23 cellular contexts compared by ENCODE assay signal in the genomic region with DNA sequence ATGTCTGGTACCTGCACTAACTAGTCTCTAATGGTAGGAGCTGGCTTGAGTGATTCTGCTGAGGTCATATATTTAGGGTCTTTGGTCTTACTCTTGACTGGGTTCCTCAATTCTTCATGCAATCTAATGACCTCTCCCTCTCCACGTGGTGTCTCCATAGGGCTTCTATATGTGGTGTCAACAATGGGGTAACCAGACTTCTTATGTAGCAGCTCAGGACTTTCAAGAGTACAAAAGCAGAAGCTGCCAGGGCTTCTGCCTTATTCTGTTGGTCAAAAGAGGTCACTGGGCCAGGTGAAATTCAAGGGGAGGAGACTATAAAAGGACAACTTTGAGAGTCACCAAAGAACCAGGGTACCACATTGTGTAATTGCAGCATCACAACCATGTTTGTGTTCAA. TPM values are rescaled to one million over a fixed set of nuclear protein-coding genes. Genes with fewer than 3 reads are reported as not detected.
DNase-seq lines count a peak whose midpoint lies in the region; ATAC-seq, FAIRE-seq and TF ChIP-seq lines count a peak whose summit lies in the region.
"Had no signal": no experiment of that assay in that cellular context is flagged by ENCODE, and none has a peak within 500 bp of the region (broad histone marks: within the 10 kb centered on the region; RNA-seq: fewer than 3 reads in every experiment).

No MANE protein-coding gene starts in this region.

- TF ChIP-seq CTCF in NB4 (IDR thresholded peaks at IDR 0.05; ENCODE audit: low read depth, low read length) = no peak
- TF ChIP-seq CTCF in GM12878 (IDR thresholded peaks at IDR 0.05 in 2 of 3, conservative IDR thresholded peaks at IDR 0.05 in 1 of 3; ENCODE audit: control insufficient read depth in 2 of 3, extremely low read depth in 1 of 3, insufficient read depth in 1 of 3, low read depth in 3 of 3, low read length in 3 of 3) = no peak
- TF ChIP-seq CTCF in CD4-positive, alpha-beta T cell (IDR thresholded peaks at IDR 0.05) = no peak

- RAD21 ChIA-PET in GM12878 (lab: Charles Lee; ENCODE audit: unreplicated experiment) = no interaction called here

- no peak overlapping the region for H2AFZ ChIP-seq in GM12878 (ENCODE audit: control insufficient read depth, low read depth, low read length)
- H2AFZ ChIP-seq: PC-9 had no signal

- no peak overlapping the region for H3K4me3 Mint-ChIP-seq in CD4-positive, alpha-beta T cell
- H3K4me3 Mint-ChIP-seq: CD14-positive monocyte, T-helper 17 cell had no signal

- in situ Hi-C loops in GM12878 (cut with MboI) = no loop called here

- H3K27me3 ChIP-seq in GM12878 (replicated peaks in 1 of 2; ENCODE audit: control insufficient read depth in 2 of 2, insufficient read depth in 2 of 2, low read length in 1 of 2) = no peaks in the 10 kb centered on the region
- no peaks in the 10 kb centered on the region for H3K27me3 ChIP-seq in CD4-positive, alpha-beta T cell (ENCODE audit: control insufficient read depth, insufficient read depth, low read length)

- no peak overlapping the region for H3K4me2 ChIP-seq in GM12878 (ENCODE audit: control insufficient read depth, insufficient read depth)
- H3K4me2 ChIP-seq: PC-9 had no signal

- CTCF ChIA-PET in GM12878 (lab: Yijun Ruan, JAX) = interaction anchor here (1.0 kb wide), 1 partner anchor 677 kb away, joined by 3 read pairs; no protein-coding TSS in a partner anchor
- CTCF ChIA-PET in CD4-positive, alpha-beta T cell (lab: Charles Lee) = no interaction called here

- H3K36me3 Mint-ChIP-seq in CD4-positive, alpha-beta T cell (ENCODE audit: low read depth) = no peaks in the 10 kb centered on the region
- H3K36me3 Mint-ChIP-seq: CD14-positive monocyte had no signal

- H3K27me3 Mint-ChIP-seq in CD4-positive, alpha-beta T cell = peaks cover 18% of the 10 kb centered on the region

- intact Hi-C loops in GM12878 (cut with micrococcal nuclease; ENCODE audit: unreplicated experiment) (no loop called here), Right ventricle myocardium superior (cut with DNase I) (no loop called here)
- intact Hi-C loops in CD4-positive, alpha-beta T cell (cut with DNase I, micrococcal nuclease) = no loop called here

- H3K27ac Mint-ChIP-seq in CD4-positive, alpha-beta T cell = no peak overlapping the region
- H3K27ac Mint-ChIP-seq: CD14-positive monocyte, T-helper 17 cell had no signal

- H3K4me3 ChIP-seq in NB4 (ENCODE audit: low read depth, low read length) (no peak overlapping the region), GM12878 (no peak overlapping the region)
- H3K4me3 ChIP-seq: PC-9 had no signal

- H3K4me1 ChIP-seq in GM12878 (ENCODE audit: control insufficient read depth, insufficient read depth, low read length) = no peaks in the 10 kb centered on the region
- H3K4me1 ChIP-seq: BE2C had no signal

- H3K9me3 Mint-ChIP-seq in CD4-positive, alpha-beta T cell = peaks cover 3% of the 10 kb centered on the region

- 0% methylated on average over 1 of the region's 1 CpG for WGBS in GM12878 (ENCODE audit: insufficient coverage, insufficient replicate concordance, low lambda C conversion rate, missing lambda C conversion rate)

- H3K9ac ChIP-seq in GM12878 (ENCODE audit: control insufficient read depth, insufficient read depth, low read length) = no peak overlapping the region

- BruUV-seq in GM12878 (replicated peaks; lab: Mats Ljungman, UMichigan) = no TSS peak

- H3K4me1 Mint-ChIP-seq in CD4-positive, alpha-beta T cell (ENCODE audit: low read depth) = no peaks in the 10 kb centered on the region
- H3K4me1 Mint-ChIP-seq: CD14-positive monocyte, T-helper 17 cell had no signal

- H3K36me3 ChIP-seq in GM12878 (ENCODE audit: control insufficient read depth in 2 of 2, insufficient read depth in 2 of 2, low read length in 1 of 2) = no peaks in the 10 kb centered on the region
- H3K36me3 ChIP-seq: BE2C had no signal

- FAIRE-seq in GM12878 (lab: Jason Lieb, UNC) = no peak

- TF ChIP-seq POLR2A in NB4 (IDR thresholded peaks at IDR 0.05; ENCODE audit: extremely low read depth, insufficient read length) (no peak), GM12878 (IDR thresholded peaks at IDR 0.05; ENCODE audit: low read depth, low read length) (no peak)

- no peaks in the 10 kb centered on the region for H3K79me2 ChIP-seq in GM12878 (ENCODE audit: control insufficient read depth, insufficient read depth, low read length)

- DNase-seq in NOMO-1 treated with DMSO at 0.1 percent for 48 hours (lab: John Stamatoyannopoulos, UW; ENCODE audit: unreplicated experiment) (peak; percentile 50), NOMO-1 treated with dmso at 0.1 percent for 144 hours (lab: John Stamatoyannopoulos, UW; ENCODE audit: unreplicated experiment) (no peak), NB4 (ENCODE audit: low read depth) (peak; percentile 23), GM12878 (ENCODE audit: low read depth, low spot score) (no peak), Right ventricle myocardium superior (no peak), middle frontal gyrus (ENCODE audit: extremely low spot score, low spot score) (no peak)
- DNase-seq in CD4-positive, alpha-beta T cell = no peak
- DNase-seq: 8988T, ACHN, BE2C, Calu3, DMS53, NCI-H1048, NCI-H1417, NCI-H1694, NCI-H2029 treated with DMSO at 0.1 percent for 48 hours, NCI-H526 treated with DMSO at 0.1 percent for 48 hours, PC-9, T-helper 17 cell had no signal

- POLR2A ChIA-PET in GM12878 (lab: Charles Lee) = no interaction called here
- POLR2A ChIA-PET in CD4-positive, alpha-beta T cell (lab: Charles Lee) = no interaction called here

- TF ChIP-seq EP300 in GM12878 (IDR thresholded peaks at IDR 0.05; ENCODE audit: borderline replicate concordance in 1 of 2, control insufficient read depth in 1 of 2, low read depth in 2 of 2, low read length in 2 of 2) = no peak

- H4K20me1 ChIP-seq in GM12878 (ENCODE audit: control insufficient read depth, insufficient read depth) = no peaks in the 10 kb centered on the region

- TF ChIP-seq RAD21 in GM12878 (IDR thresholded peaks at IDR 0.05; ENCODE audit: insufficient read depth, low read depth, low read length) = 0 out of 2 replicates have a peak, but pooled peaks have one; percentile 10

- no peak overlapping the region for H3K27ac ChIP-seq in GM12878 (ENCODE audit: control insufficient read depth, insufficient read depth)
- H3K27ac ChIP-seq in CD4-positive, alpha-beta T cell (ENCODE audit: low read depth, low read length) = no peak overlapping the region
- H3K27ac ChIP-seq: PC-9 had no signal

- no peaks in the 10 kb centered on the region for H3K9me3 ChIP-seq in GM12878 (replicated peaks; ENCODE audit: control insufficient read depth, insufficient read depth, low read length)
- H3K9me3 ChIP-seq in CD4-positive, alpha-beta T cell (ENCODE audit: control insufficient read depth, low read length) = peaks cover 3% of the 10 kb centered on the region
- H3K9me3 ChIP-seq: BE2C had no signal

- ATAC-seq in HG03095 (IDR thresholded peaks at IDR 0.05; ENCODE audit: unreplicated experiment) = peak; percentile 62
- ATAC-seq in GM12878 = no peak; the same call in 2 of the 3 replicates
- no peak for ATAC-seq in Right ventricle myocardium superior (ENCODE audit: poor library complexity)
- no peak for ATAC-seq in CD4-positive, alpha-beta T cell (ENCODE audit: poor library complexity)
- ATAC-seq: HCT116, Right ventricle myocardium inferior, T-helper 17 cell had no signal

- SMC1A ChIA-PET in GM12878 (lab: Charles Lee; ENCODE audit: uncharacterized antibody, unreplicated experiment) = no interaction called here

TF ChIP-seq in GM12878, 131 proteins besides CTCF, POLR2A, EP300 and RAD21 (continues in another document):
- TF ChIP-seq MYC (IDR thresholded peaks at IDR 0.05; ENCODE audit: insufficient read depth, insufficient read length, insufficient replicate concordance, low read length, severe bottlenecking) (no peak), NR2C2 (IDR thresholded peaks at IDR 0.05; ENCODE audit: borderline replicate concordance, control insufficient read depth, insufficient read length, low read depth) (no peak), RBBP5 (conservative IDR thresholded peaks at IDR 0.05) (no peak)
- TF ChIP-seq, protein P1, sequence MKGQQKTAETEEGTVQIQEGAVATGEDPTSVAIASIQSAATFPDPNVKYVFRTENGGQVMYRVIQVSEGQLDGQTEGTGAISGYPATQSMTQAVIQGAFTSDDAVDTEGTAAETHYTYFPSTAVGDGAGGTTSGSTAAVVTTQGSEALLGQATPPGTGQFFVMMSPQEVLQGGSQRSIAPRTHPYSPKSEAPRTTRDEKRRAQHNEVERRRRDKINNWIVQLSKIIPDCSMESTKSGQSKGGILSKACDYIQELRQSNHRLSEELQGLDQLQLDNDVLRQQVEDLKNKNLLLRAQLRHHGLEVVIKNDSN (IDR thresholded peaks at IDR 0.05; ENCODE audit: borderline replicate concordance, extremely low read length, insufficient read depth, low read depth, low read length) = no peak

RNA-seq across cellular contexts. Expression of a gene that starts 54.3 kb away (rescaled TPM):
- 35.9 and 37.6 TPM in 2 replicates for total RNA-seq in GM12878 (2013; cell fraction: nucleolus; rRNA removed)
- total RNA-seq in GM12878 (2014; rRNA removed) (18.2 and 19.8 TPM in 2 replicates), GM12878 (2014; rRNA removed; fragmentation: Illumina TruSeq; extraction: Trizol) (26.8 and 28.4 TPM in 2 replicates), GM12878 (2021) (42.6 and 45.5 TPM in 2 replicates), Right ventricle myocardium superior (13.3 TPM)
- polyA plus RNA-seq in GM12878 (2011; ENCODE audit: low read depth) = 21.4 TPM
- polyA plus RNA-seq in GM12878 (2011; rRNA removed) (24.4 and 39.5 TPM in 2 replicates), GM12878 (2014; fragmentation: Illumina TruSeq; extraction: Trizol) (46.5 and 59.6 TPM in 2 replicates), GM12878 (2014; fragmentation: Nextera tagmentation; extraction: Ambion mirVana) (10 to 100 TPM; 16.7 to 22.0 TPM), GM12878 (2014; rRNA removed) (21.3 and 22.3 TPM in 2 replicates), GM12878 (2016; fragmentation: Nextera tagmentation; extraction: Ambion mirVana) (10 to 100 TPM; 19.4 to 20.5 TPM)
- polyA plus RNA-seq in GM12878 (2011; cell fraction: cytosol; rRNA removed) = 8.6 and 15.4 TPM in 2 replicates
- polyA plus RNA-seq in GM12878 (2011; cell fraction: nucleus; rRNA removed) = 12.5 and 13.8 TPM in 2 replicates
- polyA plus RNA-seq in GM12878 (2012) = 38.1 and 40.2 TPM in 2 replicates
- polyA minus RNA-seq in GM12878 (2011; rRNA and poly(A)+ RNA removed) = 12.8 and 19.6 TPM in 2 replicates
- 9.0 and 11.2 TPM in 2 replicates for polyA minus RNA-seq in GM12878 (2011; cell fraction: cytosol; rRNA and poly(A)+ RNA removed)
- polyA minus RNA-seq in GM12878 (2011; cell fraction: nucleus; rRNA and poly(A)+ RNA removed) = 6.9 and 10.0 TPM in 2 replicates
- total RNA-seq in CD4-positive, alpha-beta T cell = 10 to 100 TPM; 16.2 to 16.6 TPM

Comparison
In these comparisons a context has a peak if more than half of its experiments do, and no peak if none do; other contexts are left out.
1. DNase-seq: peak in NOMO-1 treated with DMSO at 0.1 percent for 48 hours (single experiment) and NB4 (single experiment); none in NOMO-1 treated with dmso at 0.1 percent for 144 hours (single experiment), GM12878 (single experiment), Right ventricle myocardium superior (single experiment), middle frontal gyrus (single experiment) and CD4-positive, alpha-beta T cell (0 of 10).